In genomic region chr14:67461341-67461985, GRCh38 we compare ENCODE assay signal across 12 cellular contexts. TPM values are rescaled to one million over a fixed set of nuclear protein-coding genes. Genes with fewer than 3 reads are reported as not detected.
A peak's percentile ranks its signal among the peaks of the same experiment; 100 is the strongest.
DNase-seq lines count a peak whose midpoint lies in the region; TF ChIP-seq lines count a peak whose summit lies in the region.
"Had no signal": no experiment of that assay in that cellular context is flagged by ENCODE, and none has a peak within 500 bp of the region (broad histone marks: within the 10 kb centered on the region; RNA-seq: fewer than 3 reads in every experiment).

No MANE protein-coding gene starts in this region.

- no peak overlapping the region for H3K4me2 ChIP-seq in GM23248 (ENCODE audit: unreplicated experiment)

- no peaks in the 10 kb centered on the region for H3K9me3 ChIP-seq in GM23248 (ENCODE audit: low read depth)

- peaks cover 26% of the 10 kb centered on the region for H3K27me3 Mint-ChIP-seq in progenitor cell of endocrine pancreas

- H3K9ac ChIP-seq in GM23248 = no peak overlapping the region

- H3K27me3 ChIP-seq in GM23248 (replicated peaks; ENCODE audit: insufficient read depth) = peaks cover 25% of the 10 kb centered on the region

- H3K9me2 ChIP-seq in GM23248 (ENCODE audit: insufficient read depth) = no peaks in the 10 kb centered on the region

- H3K9me3 Mint-ChIP-seq in progenitor cell of endocrine pancreas (ENCODE audit: low read depth) = no peaks in the 10 kb centered on the region

- no peak overlapping the region for H3K27ac ChIP-seq in GM23248
- H3K27ac ChIP-seq: HL-60 had no signal

- H4K20me1 ChIP-seq in GM23248 (ENCODE audit: insufficient read depth) = no peaks in the 10 kb centered on the region

- no peak for TF ChIP-seq CTCF in progenitor cell of endocrine pancreas (IDR thresholded peaks at IDR 0.05; ENCODE audit: unreplicated experiment)

- no peaks in the 10 kb centered on the region for H3K36me3 ChIP-seq in GM23248 (ENCODE audit: low read depth)

- H3K27ac Mint-ChIP-seq in progenitor cell of endocrine pancreas = peak overlapping the region; percentile 6
- H3K27ac Mint-ChIP-seq: CD4-positive, CD25-positive, alpha-beta regulatory T cell had no signal

- H3K4me1 Mint-ChIP-seq in progenitor cell of endocrine pancreas (ENCODE audit: low read depth) = peaks cover 3% of the 10 kb centered on the region

- DNase-seq in GM23248 (peak; percentile 47), RKO (ENCODE audit: low spot score) (peak; percentile 15), fibroblast of gingiva (ENCODE audit: low read depth) (peak; percentile 45), progenitor cell of endocrine pancreas (ENCODE audit: low spot score, unreplicated experiment) (no peak), dedifferentiated amniotic fluid mesenchymal stem cell (ENCODE audit: extremely low spot score) (no peak), SIG-M5 (lab: John Stamatoyannopoulos, UW) (no peak), putamen (ENCODE audit: low spot score) (no peak)
- DNase-seq: CD4-positive, CD25-positive, alpha-beta regulatory T cell; effector CD8-positive, alpha-beta T cell; hippocampal formation; Right ventricle myocardium superior had no signal

- H3K4me3 ChIP-seq in GM23248 = no peak overlapping the region

- no peak overlapping the region for H2AFZ ChIP-seq in GM23248

- H3K36me3 Mint-ChIP-seq in progenitor cell of endocrine pancreas (ENCODE audit: insufficient read depth) = no peaks in the 10 kb centered on the region

- WGBS in GM23248 (ENCODE audit: low coverage in 1 of 2, low lambda C conversion rate in 2 of 2, missing lambda C conversion rate in 2 of 2), 2 experiments = 21 to 41% methylated on average over 3 of the region's 3 CpGs

- in situ Hi-C loops in GM23248 (cut with MboI) = no loop called here

- H3K4me1 ChIP-seq in GM23248 (ENCODE audit: insufficient read depth) = no peaks in the 10 kb centered on the region

- no peaks in the 10 kb centered on the region for H3F3A ChIP-seq in GM23248 (ENCODE audit: insufficient read depth)

- no peaks in the 10 kb centered on the region for H3K79me2 ChIP-seq in GM23248 (ENCODE audit: insufficient read depth)

- H3K4me3 Mint-ChIP-seq in progenitor cell of endocrine pancreas (ENCODE audit: low read depth) = no peak overlapping the region
- H3K4me3 Mint-ChIP-seq: CD4-positive, CD25-positive, alpha-beta regulatory T cell had no signal

RNA-seq across cellular contexts. Expression of gene TMEM229B, which starts 27.1 kb away (rescaled TPM):
- 0.65 and 1.1 TPM in 2 replicates for total RNA-seq in GM23248 (2014; rRNA removed; shearing (Covaris generic))
- polyA plus RNA-seq in GM23248 (2016; fragmentation: Nextera tagmentation; extraction: Ambion mirVana) = 0.43 and 0.48 TPM in 2 replicates
- total RNA-seq in progenitor cell of endocrine pancreas = 1.7 and 1.8 TPM in 2 replicates

RNA-seq across cellular contexts. Expression of gene PLEK2, which starts 49.5 kb away (rescaled TPM):
- 10.8 and 12.4 TPM in 2 replicates for total RNA-seq in GM23248 (2014; rRNA removed; shearing (Covaris generic))
- 11.4 and 11.5 TPM in 2 replicates for polyA plus RNA-seq in GM23248 (2016; fragmentation: Nextera tagmentation; extraction: Ambion mirVana)
- total RNA-seq in progenitor cell of endocrine pancreas = 0.67 and 0.89 TPM in 2 replicates
- total RNA-seq: CD4-positive, CD25-positive, alpha-beta regulatory T cell; Right ventricle myocardium superior had no signal

Comparison
In these comparisons a context has a peak if more than half of its experiments do, and no peak if none do; other contexts are left out.
1. DNase-seq: peak in GM23248 (single experiment), RKO (single experiment) and fibroblast of gingiva (single experiment); none in progenitor cell of endocrine pancreas (single experiment), dedifferentiated amniotic fluid mesenchymal stem cell (single experiment), SIG-M5 (single experiment) and putamen (single experiment).